ENCODE assay signal across 1 cellular context in the genomic region with DNA sequence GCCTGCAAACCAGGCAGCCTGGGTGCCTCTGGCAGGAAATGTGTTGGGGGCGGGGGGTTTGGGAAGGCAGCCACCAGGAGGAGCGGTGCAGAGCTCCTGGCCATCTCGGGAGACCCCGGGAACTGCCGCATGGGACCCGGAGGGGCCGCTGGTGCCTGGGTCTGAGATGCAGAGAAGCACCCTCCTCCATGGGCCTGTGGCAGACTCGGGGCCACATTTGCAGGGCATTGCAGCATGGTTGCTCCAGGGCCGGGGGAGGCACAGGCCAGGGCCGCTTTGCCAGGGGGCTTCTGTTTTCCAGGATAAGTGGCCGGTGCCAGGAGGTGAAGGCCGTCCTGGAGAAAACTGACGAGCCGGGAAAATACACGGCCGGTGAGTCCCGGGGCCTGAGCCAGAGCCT.
TF ChIP-seq lines count a peak whose summit lies in the region.

No MANE protein-coding gene starts in this region.

TF ChIP-seq in H1, 55 proteins besides CTCF, POLR2A, EP300 and RAD21:
- no peak for TF ChIP-seq JUND (IDR thresholded peaks at IDR 0.05; ENCODE audit: low read length)
- 0 out of 2 replicates have a peak, but pooled peaks have one; percentile 18 for TF ChIP-seq GABPA (IDR thresholded peaks at IDR 0.05; ENCODE audit: borderline replicate concordance, insufficient read depth, low read length)
- no peak for TF ChIP-seq SIN3A (conservative IDR thresholded peaks at IDR 0.05 in 1 of 2, IDR thresholded peaks at IDR 0.05 in 1 of 2; ENCODE audit: low read depth in 1 of 2, low read length in 2 of 2)
TF ChIP-seq in H1: peak in this region for 1.
